In genomic region chr9:100472725-100473261, GRCh38 we compare ENCODE assay signal across 7 cellular contexts. TPM values are rescaled to one million over a fixed set of nuclear protein-coding genes. Genes with fewer than 3 reads are reported as not detected.
DNase-seq lines count a peak whose midpoint lies in the region; ATAC-seq, FAIRE-seq and TF ChIP-seq lines count a peak whose summit lies in the region.

Gene TMEFF1 (plus strand): TSS chr9:100473149. CDS start chr9:100473545, 396 bp downstream.

- peak within 1 kb of the TSS; percentile 100 for H3K14ac ChIP-seq in neuronal stem cell (ENCODE audit: low read length)

- H3K27ac ChIP-seq in neuronal stem cell (replicated peaks; ENCODE audit: low read length) (peak within 1 kb of the TSS; percentile 90), urinary bladder (ENCODE audit: low read depth) (no peak within 1 kb of the TSS)

- H2BK12ac ChIP-seq in neuronal stem cell (ENCODE audit: low read length): peak within 1 kb of the TSS; percentile 46

- H3K4me3 ChIP-seq in fibroblast of villous mesenchyme (ENCODE audit: low read depth, low read length) (peak within 1 kb of the TSS; percentile 68), neuronal stem cell (ENCODE audit: low read length in 2 of 2) (peak within 1 kb of the TSS; percentile 83 to 100), urinary bladder (ENCODE audit: low read depth, low read length) (peak within 1 kb of the TSS; percentile 86)

- no CpG with 5 or more reads among the region's 51 CpGs for WGBS in neuronal stem cell (ENCODE audit: extremely low coverage in 2 of 2, insufficient read length in 2 of 2, insufficient replicate concordance in 1 of 2), 2 donors
- 2% methylated on average over 51 of the region's 51 CpGs for WGBS in urinary bladder

- H3K4me2 ChIP-seq in neuronal stem cell (ENCODE audit: insufficient read depth, low read length, poor library complexity, severe bottlenecking): peak within 1 kb of the TSS; percentile 65

- H4K8ac ChIP-seq in neuronal stem cell (ENCODE audit: low read depth, low read length): peak within 1 kb of the TSS; percentile 65

- H3K36me3 ChIP-seq in neuronal stem cell (replicated peaks in 1 of 2; ENCODE audit: control insufficient read depth in 2 of 2, insufficient read depth in 2 of 2, low read length in 2 of 2): peaks cover 0 to 5% of the 10 kb centered on the region in 2 donors
- H3K36me3 ChIP-seq in urinary bladder (ENCODE audit: insufficient read depth): no peaks in the 10 kb centered on the region

- peaks cover 4% of the 10 kb centered on the region for H3K79me1 ChIP-seq in neuronal stem cell (ENCODE audit: low read depth, low read length)

- TF ChIP-seq POLR2A in GM12892 (IDR thresholded peaks at IDR 0.05; ENCODE audit: low read depth, low read length): no peak

- peak within 1 kb of the TSS; percentile 98 for H3K23ac ChIP-seq in neuronal stem cell (ENCODE audit: low read depth, low read length, poor library complexity)

- no peaks in the 10 kb centered on the region for H3K27me3 ChIP-seq in neuronal stem cell (ENCODE audit: control insufficient read depth in 3 of 3, insufficient read depth in 3 of 3, low read depth in 1 of 3, low read length in 3 of 3)

- peak within 1 kb of the TSS; percentile 99 for H3K9ac ChIP-seq in neuronal stem cell (ENCODE audit: low read depth, low read length, poor library complexity)

- peak; percentile 13 for TF ChIP-seq CTCF in fibroblast of villous mesenchyme (IDR thresholded peaks at IDR 0.05; ENCODE audit: insufficient read depth, low read depth, low read length)

- peak within 1 kb of the TSS; percentile 100 for H3K18ac ChIP-seq in neuronal stem cell (ENCODE audit: low read length)

- FAIRE-seq in GM12892 (lab: Jason Lieb, UNC): no peak

- DNase-seq in GM12892 (ENCODE audit: insufficient read length) (peak; percentile 48), NCI-H69 (lab: John Stamatoyannopoulos, UW) (peak; percentile 94), activated T-helper 1 cell treated with Interleukin-2 at 50 U/mL for 16 hours (ENCODE audit: low read depth) (peak; percentile 4), fibroblast of villous mesenchyme (ENCODE audit: low read depth) (peak; percentile 12), neuronal stem cell (ENCODE audit: low spot score) (peak; percentile 86)

- H2BK5ac ChIP-seq in neuronal stem cell (ENCODE audit: low read length): peak within 1 kb of the TSS; percentile 99

- H3K4ac ChIP-seq in neuronal stem cell (ENCODE audit: low read length): peak within 1 kb of the TSS; percentile 99

- H2AFZ ChIP-seq in neuronal stem cell (ENCODE audit: low read length): peak within 1 kb of the TSS; percentile 89

- peak; percentile 59 for ATAC-seq in HG02852 (IDR thresholded peaks at IDR 0.05; ENCODE audit: unreplicated experiment)

- peak within 1 kb of the TSS; percentile 85 for H4K91ac ChIP-seq in neuronal stem cell (ENCODE audit: low read depth, low read length, poor library complexity)

- peaks cover 12 to 17% of the 10 kb centered on the region in 2 donors for H3K4me1 ChIP-seq in neuronal stem cell (ENCODE audit: control insufficient read depth in 2 of 2, insufficient read depth in 1 of 2, low read depth in 1 of 2, low read length in 2 of 2)
- peaks cover 3% of the 10 kb centered on the region for H3K4me1 ChIP-seq in urinary bladder (ENCODE audit: insufficient read depth)

- H3K9me3 ChIP-seq in neuronal stem cell (replicated peaks in 1 of 2; ENCODE audit: control insufficient read depth in 2 of 2, insufficient read depth in 1 of 2, low read depth in 1 of 2, low read length in 2 of 2): no peaks in the 10 kb centered on the region

- H2BK120ac ChIP-seq in neuronal stem cell (ENCODE audit: low read depth, low read length): peak within 1 kb of the TSS; percentile 99

- peak within 1 kb of the TSS; percentile 100 for H2BK15ac ChIP-seq in neuronal stem cell (ENCODE audit: low read length)

- H2AK5ac ChIP-seq in neuronal stem cell (ENCODE audit: low read depth, low read length): peak within 1 kb of the TSS; percentile 100

RNA-seq across cellular contexts. Expression of gene TMEFF1, which starts in this region (rescaled TPM):
- polyA plus RNA-seq in GM12892 (2012; ENCODE audit: missing spikeins): not detected
- 0.43 and 0.97 TPM in 2 replicates for total RNA-seq in fibroblast of villous mesenchyme
- 27.7 TPM for polyA plus RNA-seq in neuronal stem cell (2013, experiment 1 of 2)
- 27.6 TPM for polyA plus RNA-seq in neuronal stem cell (2013, experiment 2 of 2)
- total RNA-seq in urinary bladder: 2.0 TPM
- polyA plus RNA-seq in urinary bladder: 0.24 TPM

Comparison
In these comparisons a context has a peak if more than half of its experiments do, and no peak if none do; other contexts are left out.
1. Peak in DNase-seq and H3K4me3 ChIP-seq in fibroblast of villous mesenchyme; RNA of the gene not detected or under 1 TPM.
2. DNase-seq: peak in every context shown above with its lines; median percentile 94 in NCI-H69; 86 in neuronal stem cell; 48 in GM12892; 12 in fibroblast of villous mesenchyme; 4 in activated T-helper 1 cell treated with Interleukin-2 at 50 U/mL for 16 hours.